23 cellular contexts compared by ENCODE assay signal in genomic region chr4:174450051-174450450, GRCh38.
DNase-seq lines count a peak whose midpoint lies in the region; ATAC-seq and TF ChIP-seq lines count a peak whose summit lies in the region.
"Had no signal": no experiment of that assay in that cellular context is flagged by ENCODE, and none has a peak within 500 bp of the region (broad histone marks: within the 10 kb centered on the region; RNA-seq: fewer than 3 reads in every experiment).

No MANE protein-coding gene starts in this region.

- H3K9ac ChIP-seq in mesenchymal stem cell (ENCODE audit: low read length): no peak overlapping the region
- H3K9ac ChIP-seq: GM23248 had no signal

- TF ChIP-seq CTCF in sigmoid colon (IDR thresholded peaks at IDR 0.05) (no peak), vagina (IDR thresholded peaks at IDR 0.05) (no peak), left lung (IDR thresholded peaks at IDR 0.05) (no peak)

- no peak overlapping the region for H2BK120ac ChIP-seq in mesenchymal stem cell (ENCODE audit: low read depth, low read length)

- no peak overlapping the region for H3K27ac ChIP-seq in mesenchymal stem cell (ENCODE audit: low read length, poor library complexity, severe bottlenecking)
- H3K27ac ChIP-seq in sigmoid colon: peak overlapping the region; percentile 9 to 74 (median 59)
- peak overlapping the region; percentile 28 for H3K27ac ChIP-seq in vagina
- H3K27ac ChIP-seq in left lung: no peak overlapping the region
- H3K27ac ChIP-seq: GM23248, HL-60 had no signal

- H4K91ac ChIP-seq in mesenchymal stem cell (ENCODE audit: low read length): no peak overlapping the region

- no peak overlapping the region for H3K18ac ChIP-seq in mesenchymal stem cell (ENCODE audit: low read depth in 1 of 2, low read length in 2 of 2)

- H2BK5ac ChIP-seq in mesenchymal stem cell (ENCODE audit: low read depth, low read length, poor library complexity, severe bottlenecking): no peak overlapping the region

- H3K4me3 ChIP-seq in mesenchymal stem cell (ENCODE audit: insufficient read depth in 1 of 2, low read depth in 1 of 2, low read length in 2 of 2) (no peak overlapping the region), sigmoid colon (no peak overlapping the region), vagina (no peak overlapping the region), left lung (no peak overlapping the region)
- H3K4me3 ChIP-seq: GM23248, HAP-1, MG63 had no signal

- 86% methylated on average over 1 of the region's 2 CpGs for WGBS in mesenchymal stem cell
- 10 to 54% methylated on average over 2 of the region's 2 CpGs for WGBS in sigmoid colon, 2 donors

- H3K27me3 ChIP-seq in mesenchymal stem cell (ENCODE audit: control insufficient read depth in 1 of 2, insufficient read depth in 1 of 2, low read length in 2 of 2) (no peaks in the 10 kb centered on the region), sigmoid colon (no peaks in the 10 kb centered on the region), vagina (no peaks in the 10 kb centered on the region), left lung (no peaks in the 10 kb centered on the region)
- H3K27me3 ChIP-seq: MG63 had no signal

- TF ChIP-seq POLR2A in sigmoid colon (IDR thresholded peaks at IDR 0.05): no peak
- TF ChIP-seq POLR2A in vagina (IDR thresholded peaks at IDR 0.05): no peak

- no peak overlapping the region for H2AK5ac ChIP-seq in mesenchymal stem cell (ENCODE audit: low read length, severe bottlenecking)

- H2BK15ac ChIP-seq in mesenchymal stem cell (ENCODE audit: low read depth, poor library complexity, severe bottlenecking): no peak overlapping the region

- intact Hi-C loops in sigmoid colon (cut with DNase I): loop anchor here (2.0 to 10.0 kb wide), 3 partner anchors 149 to 1488 kb away; no protein-coding TSS in a partner anchor
- intact Hi-C loops in vagina (cut with DNase I): no loop called here
- intact Hi-C loops in left lung (cut with DNase I): no loop called here

- DNase-seq in amniotic epithelial cell (ENCODE audit: low read depth) (peak; percentile 8), mesenchymal stem cell (peak; percentile 24), sigmoid colon (no peak), vagina (ENCODE audit: extremely low spot score in 2 of 2) (no peak), AG20443 (ENCODE audit: low spot score) (no peak), left lung (no peak)
- DNase-seq: BE2C; CD4-positive, alpha-beta T cell; GF-D8; GM23248; IMR-90; Karpas-422; NCI-H1048; NCI-H146; NCI-H2029 treated with DMSO at 0.1 percent for 48 hours; NCI-H748 treated with DMSO at 0.1 percent for 48 hours; NK-92 treated with Interleukin-12 subunit alpha and Interleukin-12 subunit beta, amount 100 ng/mL, for 24 hours had no signal

- H3K9me3 ChIP-seq in mesenchymal stem cell (ENCODE audit: control insufficient read depth, low read length) (no peaks in the 10 kb centered on the region), sigmoid colon (no peaks in the 10 kb centered on the region), vagina (no peaks in the 10 kb centered on the region), left lung (no peaks in the 10 kb centered on the region)
- H3K9me3 ChIP-seq: BE2C, HAP-1, MG63 had no signal

- no peaks in the 10 kb centered on the region for H3K36me3 ChIP-seq in mesenchymal stem cell (ENCODE audit: control insufficient read depth in 1 of 2, insufficient read depth in 2 of 2, low read depth in 1 of 2, low read length in 2 of 2)
- H3K36me3 ChIP-seq in sigmoid colon: no peaks in the 10 kb centered on the region
- H3K36me3 ChIP-seq in vagina: no peaks in the 10 kb centered on the region
- H3K36me3 ChIP-seq in left lung: no peaks in the 10 kb centered on the region
- H3K36me3 ChIP-seq: BE2C, HAP-1, MG63 had no signal

- H2AFZ ChIP-seq in mesenchymal stem cell (ENCODE audit: low read depth, low read length): no peak overlapping the region
- H2AFZ ChIP-seq: GM23248 had no signal

- ATAC-seq in GM18867 (IDR thresholded peaks at IDR 0.05; ENCODE audit: unreplicated experiment) (no peak), GM18907 (IDR thresholded peaks at IDR 0.05; ENCODE audit: unreplicated experiment) (no peak), left lung (no peak)
- ATAC-seq: Right ventricle myocardium inferior had no signal

- H3K23ac ChIP-seq in mesenchymal stem cell (ENCODE audit: low read length in 2 of 2): no peak overlapping the region

- no peak overlapping the region for H4K8ac ChIP-seq in mesenchymal stem cell (ENCODE audit: low read length)

- H2BK12ac ChIP-seq in mesenchymal stem cell (ENCODE audit: low read length in 2 of 2): no peak overlapping the region

- no peak overlapping the region for H3K14ac ChIP-seq in mesenchymal stem cell (ENCODE audit: low read length in 2 of 2)

- TF ChIP-seq EP300 in sigmoid colon (IDR thresholded peaks at IDR 0.05): no peak

- no peaks in the 10 kb centered on the region for H3K79me1 ChIP-seq in mesenchymal stem cell (replicated peaks; ENCODE audit: low read length, poor library complexity, severe bottlenecking)

- H3K4ac ChIP-seq in mesenchymal stem cell (ENCODE audit: low read depth in 1 of 2, low read length in 2 of 2): no peak overlapping the region

- no peak overlapping the region for H3K4me2 ChIP-seq in mesenchymal stem cell (ENCODE audit: low read length, poor library complexity, severe bottlenecking)

- H3K4me1 ChIP-seq in mesenchymal stem cell (ENCODE audit: control insufficient read depth, insufficient read depth, low read depth, low read length) (no peaks in the 10 kb centered on the region), sigmoid colon (peaks cover 0 to 80% (median 58%) of the 10 kb centered on the region in 4 donors), vagina (peaks cover 26% of the 10 kb centered on the region), left lung (no peaks in the 10 kb centered on the region)
- H3K4me1 ChIP-seq: BE2C had no signal

Comparison
In these comparisons a context has a peak if more than half of its experiments do, and no peak if none do; other contexts are left out.
1. DNase-seq: peak in amniotic epithelial cell (single experiment) and mesenchymal stem cell (single experiment); none in sigmoid colon (single experiment), vagina (0 of 2), AG20443 (single experiment) and left lung (0 of 2).
2. H3K27ac ChIP-seq: peak in sigmoid colon (4 of 4) and vagina (single experiment); none in mesenchymal stem cell (single experiment) and left lung (0 of 2).